13 cellular contexts compared by ENCODE assay signal in the genomic region with DNA sequence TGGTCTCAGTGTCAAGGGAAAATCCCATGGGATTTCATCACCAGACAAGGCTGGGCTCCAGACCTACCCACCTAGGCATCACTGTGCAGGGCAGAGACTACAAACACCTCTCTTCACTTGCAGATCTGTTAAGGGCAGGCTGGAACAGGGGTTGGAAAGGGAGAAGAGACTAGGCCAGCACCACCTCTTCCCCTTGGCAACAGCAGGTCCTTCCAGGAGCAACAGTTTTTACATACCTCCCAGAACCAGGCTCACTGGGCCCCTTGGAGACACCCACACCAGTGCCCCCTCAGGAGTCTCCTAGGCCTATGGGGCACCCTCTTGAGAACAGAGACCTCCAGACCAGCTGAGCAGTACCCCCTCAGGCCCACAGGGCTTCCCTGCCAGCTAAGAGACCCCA. TPM values are rescaled to one million over a fixed set of nuclear protein-coding genes. Genes with fewer than 3 reads are reported as not detected.
DNase-seq lines count a peak whose midpoint lies in the region; ATAC-seq and TF ChIP-seq lines count a peak whose summit lies in the region.
"Had no signal": no experiment of that assay in that cellular context is flagged by ENCODE, and none has a peak within 500 bp of the region (broad histone marks: within the 10 kb centered on the region; RNA-seq: fewer than 3 reads in every experiment).

No MANE protein-coding gene starts in this region.

- peak overlapping the region; percentile 58 for H3K27ac Mint-ChIP-seq in CD8-positive, alpha-beta T cell
- H3K27ac Mint-ChIP-seq in WTC11: no peak overlapping the region

- intact Hi-C loops in CD8-positive, alpha-beta T cell (cut with DNase I, micrococcal nuclease): no loop called here
- intact Hi-C loops in right cardiac atrium (cut with DNase I): no loop called here

- no peak overlapping the region for H3K4me3 ChIP-seq in CD8-positive, alpha-beta T cell (ENCODE audit: low read depth, low read length)
- H3K4me3 ChIP-seq in iPS-15b (ENCODE audit: low read depth, low read length) (peak overlapping the region; percentile 0), right cardiac atrium (ENCODE audit: low read length) (no peak overlapping the region)
- H3K4me3 ChIP-seq: tibial artery had no signal

- peaks cover 6% of the 10 kb centered on the region for H3K36me3 ChIP-seq in CD8-positive, alpha-beta T cell (ENCODE audit: insufficient read depth, low read length)
- peaks cover 11% of the 10 kb centered on the region for H3K36me3 ChIP-seq in iPS-15b (ENCODE audit: control insufficient read depth, insufficient read depth, low read length)

- POLR2A ChIA-PET in CD8-positive, alpha-beta T cell (lab: Charles Lee): interaction anchor here (0.6 to 3.4 kb wide), 5 partner anchors 11 to 41 kb away, joined by 3 to 34 read pairs (median 13); partner anchors contain the start of genes MZF1, TRIM28 and ZBTB45
- POLR2A ChIA-PET in WTC11 (lab: Charles Lee): interaction anchor here (0.6 kb wide), 1 partner anchor 23 kb away, joined by 3 read pairs; no protein-coding TSS in a partner anchor

- peak overlapping the region; percentile 97 for H3K4me3 Mint-ChIP-seq in CD8-positive, alpha-beta T cell
- 0 out of 2 replicates have a peak overlapping the region, but pooled peaks have one; percentile 97 for H3K4me3 Mint-ChIP-seq in WTC11

- no peaks in the 10 kb centered on the region for H3K9me3 Mint-ChIP-seq in CD8-positive, alpha-beta T cell
- no peaks in the 10 kb centered on the region for H3K9me3 Mint-ChIP-seq in WTC11

- H3K4me1 ChIP-seq in CD8-positive, alpha-beta T cell (ENCODE audit: insufficient read depth, low read length): peaks cover 45% of the 10 kb centered on the region
- H3K4me1 ChIP-seq in iPS-15b (ENCODE audit: control insufficient read depth, insufficient read depth, low read length) (peaks cover 9% of the 10 kb centered on the region), right cardiac atrium (ENCODE audit: control insufficient read depth, insufficient read depth, low read length) (peaks cover 14% of the 10 kb centered on the region)

- H3K36me3 Mint-ChIP-seq in CD8-positive, alpha-beta T cell: peaks cover 23% of the 10 kb centered on the region
- H3K36me3 Mint-ChIP-seq in WTC11: peaks cover 11% of the 10 kb centered on the region

- no peak for TF ChIP-seq CTCF in 22Rv1 (IDR thresholded peaks at IDR 0.05)
- no peak for TF ChIP-seq CTCF in CD8-positive, alpha-beta T cell (IDR thresholded peaks at IDR 0.05)
- TF ChIP-seq CTCF in WTC11 (IDR thresholded peaks at IDR 0.05): no peak

- no peak for ATAC-seq in CD8-positive, alpha-beta T cell
- ATAC-seq in WTC11: no peak
- no peak for ATAC-seq in right cardiac atrium

- peak in 1 of 7 experiments; percentile 12 for DNase-seq in CD8-positive, alpha-beta T cell
- DNase-seq in WTC11 (ENCODE audit: low spot score): no peak
- no peak for DNase-seq in NCI-H1694 treated with DMSO at 0.1 percent for 48 hours (lab: John Stamatoyannopoulos, UW)
- no peak for DNase-seq in NK-92 (lab: John Stamatoyannopoulos, UW; ENCODE audit: unreplicated experiment)
- no peak for DNase-seq in right cardiac atrium
- no peak for DNase-seq in stimulated activated CD4-positive, alpha-beta T cell treated with anti-CD3 and anti-CD28 coated beads, Interleukin-2, amount 100 ng/mL, for 24 hours
- DNase-seq: AML-193, dermis blood vessel endothelial cell, esophagus squamous epithelium, head of caudate nucleus had no signal

- no peak overlapping the region for H3K9ac ChIP-seq in iPS-15b (ENCODE audit: low read depth, low read length)

- H3K9me3 ChIP-seq in CD8-positive, alpha-beta T cell (ENCODE audit: low read length): no peaks in the 10 kb centered on the region
- no peaks in the 10 kb centered on the region for H3K9me3 ChIP-seq in iPS-15b (ENCODE audit: control insufficient read depth, insufficient read depth, low read length)
- H3K9me3 ChIP-seq in right cardiac atrium (ENCODE audit: control insufficient read depth, low read length): no peaks in the 10 kb centered on the region
- H3K9me3 ChIP-seq: esophagus squamous epithelium, tibial artery had no signal

- no peaks in the 10 kb centered on the region for H3K27me3 Mint-ChIP-seq in CD8-positive, alpha-beta T cell (ENCODE audit: low read depth)
- H3K27me3 Mint-ChIP-seq in WTC11 (ENCODE audit: low read depth): peaks cover 56% of the 10 kb centered on the region

- H3K27me3 ChIP-seq in CD8-positive, alpha-beta T cell (ENCODE audit: insufficient read depth, low read length): no peaks in the 10 kb centered on the region
- H3K27me3 ChIP-seq in iPS-15b (ENCODE audit: control insufficient read depth, insufficient read depth, low read length) (peaks cover 37% of the 10 kb centered on the region), right cardiac atrium (ENCODE audit: control insufficient read depth, insufficient read depth) (no peaks in the 10 kb centered on the region)
- H3K27me3 ChIP-seq: esophagus squamous epithelium, tibial artery had no signal

- peak overlapping the region; percentile 99 for H3K27ac ChIP-seq in 22Rv1
- H3K27ac ChIP-seq in CD8-positive, alpha-beta T cell (ENCODE audit: low read depth, low read length): no peak overlapping the region
- H3K27ac ChIP-seq in right cardiac atrium (ENCODE audit: low read length): no peak overlapping the region

- CTCF ChIA-PET in CD8-positive, alpha-beta T cell (lab: Charles Lee): interaction anchor here (1.7 to 2.3 kb wide), 3 partner anchors 11 to 20 kb away, joined by 5 to 9 read pairs (median 7); partner anchors contain the start of gene TRIM28
- CTCF ChIA-PET in WTC11 (lab: Charles Lee): interaction anchor here (2.4 to 3.6 kb wide), 2 partner anchors 42 to 47 kb away, joined by 15 to 20 read pairs; partner anchors contain the start of gene ZBTB45

- H3K4me1 Mint-ChIP-seq in CD8-positive, alpha-beta T cell (ENCODE audit: low read depth): peaks cover 64% of the 10 kb centered on the region
- peaks cover 33% of the 10 kb centered on the region for H3K4me1 Mint-ChIP-seq in WTC11

TF ChIP-seq in WTC11, 78 proteins besides CTCF, POLR2A, EP300 and RAD21:
- TF ChIP-seq OVOL2 (CRISPR knock-in tag; IDR thresholded peaks at IDR 0.05; ENCODE audit: borderline replicate concordance) (no peak), ZNF232 (CRISPR knock-in tag; IDR thresholded peaks at IDR 0.05) (no peak)

RNA-seq across cellular contexts. Expression of gene UBE2M, which starts 2.5 kb away (rescaled TPM):
- total RNA-seq in CD8-positive, alpha-beta T cell: 10 to 100 TPM; 26.9 to 29.5 TPM
- total RNA-seq in WTC11 (2021): 93.7 to 105 TPM (median 97.1 TPM) in 3 replicates
- 100 to 1,000 TPM; 117 to 137 (median 123) TPM for total RNA-seq in right cardiac atrium
- 92.7 TPM for polyA plus RNA-seq in right cardiac atrium

RNA-seq across cellular contexts. Expression of gene CHMP2A, which starts 6.0 kb away (rescaled TPM):
- 10 to 100 TPM; 41.5 to 51.7 TPM for total RNA-seq in CD8-positive, alpha-beta T cell
- 109 to 126 TPM (median 119 TPM) in 3 replicates for total RNA-seq in WTC11 (2021)
- total RNA-seq in right cardiac atrium: 100 to 1,000 TPM; 106 to 116 (median 114) TPM
- polyA plus RNA-seq in right cardiac atrium: 196 TPM

RNA-seq across cellular contexts. Expression of gene MZF1, which starts 12.2 kb away (rescaled TPM):
- total RNA-seq in CD8-positive, alpha-beta T cell: 10 to 100 TPM; 14.1 to 15.0 TPM
- 22.2 to 26.2 TPM (median 23.9 TPM) in 3 replicates for total RNA-seq in WTC11 (2021)
- total RNA-seq in right cardiac atrium: 10 to 100 TPM; 10.1 to 15.6 (median 12.8) TPM
- polyA plus RNA-seq in right cardiac atrium: 12.0 TPM

RNA-seq across cellular contexts. Expression of gene TRIM28, which starts 17.1 kb away (rescaled TPM):
- total RNA-seq in CD8-positive, alpha-beta T cell: 100 to 1,000 TPM; 525 to 549 TPM
- 1,095 to 1,221 TPM (median 1,108 TPM) in 3 replicates for total RNA-seq in WTC11 (2021)
- 100 to 1,000 TPM; 139 to 161 (median 148) TPM for total RNA-seq in right cardiac atrium
- polyA plus RNA-seq in right cardiac atrium: 98.7 TPM

RNA-seq across cellular contexts. Expression of gene ZBTB45, which starts 41.3 kb away (rescaled TPM):
- total RNA-seq in CD8-positive, alpha-beta T cell: 1 to 10 TPM; 4.8 to 5.6 TPM
- 17.0 to 19.7 TPM (median 18.0 TPM) in 3 replicates for total RNA-seq in WTC11 (2021)
- total RNA-seq in right cardiac atrium: 10 to 100 TPM in 3 of 4 donors, 1 to 10 TPM in 1; 9.9 to 13.1 (median 11.1) TPM
- polyA plus RNA-seq in right cardiac atrium: 7.0 TPM
